Comparison of ENCODE assay signal across 1 cellular context in genomic region chr7:143321242-143321641, GRCh38.
TF ChIP-seq lines count a peak whose summit lies in the region.

No MANE protein-coding gene starts in this region.

TF ChIP-seq in GM23338, 12 proteins besides CTCF, POLR2A, EP300 and RAD21:
- TF ChIP-seq EZH2 (IDR thresholded peaks at IDR 0.05; ENCODE audit: low read depth, unreplicated experiment), result no peak
- no peak for TF ChIP-seq POLR2AphosphoS5 (IDR thresholded peaks at IDR 0.05; ENCODE audit: low read depth)
- TF ChIP-seq JUNB (IDR thresholded peaks at IDR 0.05; ENCODE audit: unreplicated experiment), result no peak
- TF ChIP-seq REST (IDR thresholded peaks at IDR 0.05; ENCODE audit: unreplicated experiment), result no peak
- TF ChIP-seq EZH2phosphoT487 (IDR thresholded peaks at IDR 0.05; ENCODE audit: unreplicated experiment), result no peak
- no peak for TF ChIP-seq ZNF462 (CRISPR knock-in tag; IDR thresholded peaks at IDR 0.05)
- no peak for TF ChIP-seq ZNF114 (CRISPR knock-in tag; IDR thresholded peaks at IDR 0.05)
- TF ChIP-seq STAT1 (IDR thresholded peaks at IDR 0.05; ENCODE audit: unreplicated experiment), result no peak
- TF ChIP-seq ETS1 (IDR thresholded peaks at IDR 0.05), result no peak
- no peak for TF ChIP-seq NANOG (IDR thresholded peaks at IDR 0.05; ENCODE audit: borderline replicate concordance)
- TF ChIP-seq CREB1 (CRISPR knock-in tag; IDR thresholded peaks at IDR 0.05; ENCODE audit: low read depth), result no peak
- TF ChIP-seq ZNF331 (CRISPR knock-in tag; IDR thresholded peaks at IDR 0.05; ENCODE audit: low read depth), result no peak
